10 cellular contexts compared by ENCODE assay signal in genomic region chr1:12345350-12346217, GRCh38.
DNase-seq lines count a peak whose midpoint lies in the region; ATAC-seq and TF ChIP-seq lines count a peak whose summit lies in the region.
"Had no signal": no experiment of that assay in that cellular context is flagged by ENCODE, and none has a peak within 500 bp of the region (broad histone marks: within the 10 kb centered on the region; RNA-seq: fewer than 3 reads in every experiment).

No MANE protein-coding gene starts in this region.

- no TSS peak for BruUV-seq in mammary epithelial cell (replicated peaks; lab: Mats Ljungman, UMichigan)

- ATAC-seq in activated CD8-positive, alpha-beta T cell treated with anti-CD3 and anti-CD28 coated beads for 36 hours: peak; percentile 65
- ATAC-seq in left lung (peak; percentile 38), upper lobe of left lung (ENCODE audit: low FRiP score in 2 of 2) (peak in 1 of 2 donors; percentile 55), GM18520 (IDR thresholded peaks at IDR 0.05; ENCODE audit: unreplicated experiment) (no peak), GM21576 (IDR thresholded peaks at IDR 0.05; ENCODE audit: unreplicated experiment) (no peak)

- intact Hi-C loops in breast epithelium (cut with DNase I; ENCODE audit: low total_unique reads): no loop called here
- intact Hi-C loops in mammary epithelial cell (cut with micrococcal nuclease): no loop called here
- intact Hi-C loops in activated CD8-positive, alpha-beta T cell treated with anti-CD3 and anti-CD28 coated beads for 36 hours (cut with micrococcal nuclease): no loop called here
- intact Hi-C loops in left lung (cut with DNase I): no loop called here

- CTCF ChIA-PET in mammary epithelial cell (lab: Charles Lee; ENCODE audit: low non-redundant PET): no interaction called here
- CTCF ChIA-PET in activated CD8-positive, alpha-beta T cell treated with anti-CD3 and anti-CD28 coated beads for 36 hours (lab: Charles Lee): interaction anchor here (2.4 kb wide), 1 partner anchor 221 kb away, joined by 8 read pairs; no protein-coding TSS in a partner anchor

- H3K27ac Mint-ChIP-seq in activated CD8-positive, alpha-beta T cell treated with anti-CD3 and anti-CD28 coated beads for 36 hours: peak overlapping the region; percentile 94

- dilution Hi-C loops in mammary epithelial cell (cut with HindIII; ENCODE audit: low sequenced_read_pairs): no loop called here

- H3K36me3 ChIP-seq in breast epithelium (peaks cover 16% of the 10 kb centered on the region), mammary epithelial cell (ENCODE audit: insufficient read depth, low read length) (peaks cover 24% of the 10 kb centered on the region), left lung (peaks cover 8 to 53% of the 10 kb centered on the region in 2 donors), upper lobe of left lung (peaks cover 10 to 82% (median 20%) of the 10 kb centered on the region in 4 donors)

- no peaks in the 10 kb centered on the region for H3K27me3 Mint-ChIP-seq in activated CD8-positive, alpha-beta T cell treated with anti-CD3 and anti-CD28 coated beads for 36 hours

- H3K27ac ChIP-seq in breast epithelium (peak overlapping the region; percentile 49 to 63), mammary epithelial cell (ENCODE audit: insufficient read depth, low read depth, low read length) (no peak overlapping the region), left lung (peak overlapping the region; percentile 55 to 79), upper lobe of left lung (peak overlapping the region; percentile 20 to 64 (median 52))

- peaks cover 63% of the 10 kb centered on the region for H3K4me1 Mint-ChIP-seq in activated CD8-positive, alpha-beta T cell treated with anti-CD3 and anti-CD28 coated beads for 36 hours (ENCODE audit: low read depth)

- H3K4me3 ChIP-seq in breast epithelium (no peak overlapping the region), mammary epithelial cell (replicated peaks in 1 of 3; ENCODE audit: insufficient read depth in 1 of 3, low read depth in 2 of 3, low read length in 3 of 3) (no peak overlapping the region), left lung (no peak overlapping the region), upper lobe of left lung (no peak overlapping the region)
- H3K4me3 ChIP-seq: smooth muscle cell had no signal

- H3K79me2 ChIP-seq in mammary epithelial cell (ENCODE audit: insufficient read depth, low read length): no peaks in the 10 kb centered on the region

- H2AFZ ChIP-seq in mammary epithelial cell (ENCODE audit: low read depth, low read length): no peak overlapping the region

- DNase-seq in breast epithelium (ENCODE audit: low spot score in 2 of 2) (no peak), mammary epithelial cell (no peak), left lung (no peak), upper lobe of left lung (no peak), GM13977 (ENCODE audit: low spot score) (no peak)
- DNase-seq in activated CD8-positive, alpha-beta T cell treated with anti-CD3 and anti-CD28 coated beads for 36 hours: peak; percentile 51
- DNase-seq: Caco-2 had no signal

- peaks cover 66% of the 10 kb centered on the region for H3K36me3 Mint-ChIP-seq in activated CD8-positive, alpha-beta T cell treated with anti-CD3 and anti-CD28 coated beads for 36 hours (ENCODE audit: low read depth)

- TF ChIP-seq POLR2A in breast epithelium (IDR thresholded peaks at IDR 0.05) (no peak), upper lobe of left lung (IDR thresholded peaks at IDR 0.05) (no peak)

- TF ChIP-seq CTCF in breast epithelium (IDR thresholded peaks at IDR 0.05): no peak
- TF ChIP-seq CTCF in mammary epithelial cell (conservative IDR thresholded peaks at IDR 0.05 in 1 of 2, IDR thresholded peaks at IDR 0.05 in 1 of 2; ENCODE audit: extremely low read depth in 1 of 2, insufficient read depth in 1 of 2, low read depth in 1 of 2, low read length in 2 of 2): no peak
- no peak for TF ChIP-seq CTCF in activated CD8-positive, alpha-beta T cell treated with anti-CD3 and anti-CD28 coated beads for 36 hours (IDR thresholded peaks at IDR 0.05)
- no peak for TF ChIP-seq CTCF in left lung (IDR thresholded peaks at IDR 0.05)
- no peak for TF ChIP-seq CTCF in upper lobe of left lung (IDR thresholded peaks at IDR 0.05)
- TF ChIP-seq CTCF in GM13977 (IDR thresholded peaks at IDR 0.05; ENCODE audit: extremely low read depth, insufficient read depth, missing control alignments): no peak

- H3K9me3 Mint-ChIP-seq in activated CD8-positive, alpha-beta T cell treated with anti-CD3 and anti-CD28 coated beads for 36 hours: peaks cover 3% of the 10 kb centered on the region

- H3K9me3 ChIP-seq in breast epithelium: no peaks in the 10 kb centered on the region
- no peaks in the 10 kb centered on the region for H3K9me3 ChIP-seq in mammary epithelial cell (replicated peaks; ENCODE audit: insufficient read depth, low read length)
- no peaks in the 10 kb centered on the region for H3K9me3 ChIP-seq in left lung
- no peaks in the 10 kb centered on the region for H3K9me3 ChIP-seq in upper lobe of left lung
- H3K9me3 ChIP-seq: Caco-2 had no signal

- no peak overlapping the region for H3K4me2 ChIP-seq in mammary epithelial cell (ENCODE audit: insufficient read depth, low read depth, low read length)
- H3K4me2 ChIP-seq: smooth muscle cell had no signal

- no peak overlapping the region for H3K9ac ChIP-seq in mammary epithelial cell (ENCODE audit: insufficient read depth, low read length)

- H3K27me3 ChIP-seq in breast epithelium (no peaks in the 10 kb centered on the region), mammary epithelial cell (ENCODE audit: insufficient read depth, low read length) (no peaks in the 10 kb centered on the region), left lung (no peaks in the 10 kb centered on the region), upper lobe of left lung (no peaks in the 10 kb centered on the region)

- in situ Hi-C loops in mammary epithelial cell (cut with MboI; ENCODE audit: low sequenced_read_pairs in 2 of 2) (no loop called here), GM13977 (cut with MboI; ENCODE audit: low pct_unique_long_range_greater_than_20kb, low sequenced_read_pairs, unreplicated experiment) (no loop called here)

- POLR2A ChIA-PET in activated CD8-positive, alpha-beta T cell treated with anti-CD3 and anti-CD28 coated beads for 36 hours (lab: Charles Lee): interaction anchor here (1.4 kb wide), 1 partner anchor 103 kb away, joined by 3 read pairs; no protein-coding TSS in a partner anchor

- 97% methylated on average over 7 of the region's 7 CpGs for WGBS in mammary epithelial cell (ENCODE audit: low coverage, missing lambda C conversion rate)
- 40 to 48% methylated on average over 7 of the region's 7 CpGs for WGBS in upper lobe of left lung, 2 donors

- no peaks in the 10 kb centered on the region for H4K20me1 ChIP-seq in mammary epithelial cell (ENCODE audit: insufficient read depth, low read length)

- TF ChIP-seq EP300 in upper lobe of left lung (IDR thresholded peaks at IDR 0.05): no peak

- peak overlapping the region; percentile 55 for H3K4me3 Mint-ChIP-seq in activated CD8-positive, alpha-beta T cell treated with anti-CD3 and anti-CD28 coated beads for 36 hours

- H3K4me1 ChIP-seq in breast epithelium: no peaks in the 10 kb centered on the region
- H3K4me1 ChIP-seq in mammary epithelial cell (ENCODE audit: insufficient read depth, low read length): no peaks in the 10 kb centered on the region
- peaks cover 13 to 29% of the 10 kb centered on the region in 2 donors for H3K4me1 ChIP-seq in left lung
- peaks cover 15 to 33% (median 22%) of the 10 kb centered on the region in 4 donors for H3K4me1 ChIP-seq in upper lobe of left lung

Comparison
In these comparisons a context has a peak if more than half of its experiments do, and no peak if none do; other contexts are left out.
1. ATAC-seq: peak in activated CD8-positive, alpha-beta T cell treated with anti-CD3 and anti-CD28 coated beads for 36 hours (single experiment) and left lung (single experiment); none in GM18520 (single experiment) and GM21576 (single experiment).